In the genomic region with DNA sequence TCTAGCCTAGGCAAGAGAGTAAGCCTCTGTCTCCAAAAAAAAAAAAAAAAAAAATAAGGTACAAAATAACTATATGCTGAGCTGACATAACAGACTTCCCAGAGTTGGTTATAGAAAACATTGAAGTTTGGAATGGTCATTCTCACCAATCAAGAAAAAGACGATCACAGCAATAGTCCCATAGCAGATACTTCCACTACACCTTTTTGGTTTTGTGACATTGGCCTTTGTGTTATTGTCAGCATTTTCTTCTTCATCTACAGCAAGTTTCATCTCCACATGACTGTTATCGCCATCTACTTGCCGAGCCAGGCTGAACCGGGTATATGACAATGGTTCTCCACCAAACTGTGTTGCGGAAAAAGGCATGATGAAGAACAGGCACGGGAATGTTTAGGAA, we compare ENCODE assay signal across 2 cellular contexts.
TF ChIP-seq lines count a peak whose summit lies in the region.

No MANE protein-coding gene starts in this region.

TF ChIP-seq in HepG2, 621 proteins besides CTCF, POLR2A, EP300 and RAD21:
- TF ChIP-seq, protein P1, sequence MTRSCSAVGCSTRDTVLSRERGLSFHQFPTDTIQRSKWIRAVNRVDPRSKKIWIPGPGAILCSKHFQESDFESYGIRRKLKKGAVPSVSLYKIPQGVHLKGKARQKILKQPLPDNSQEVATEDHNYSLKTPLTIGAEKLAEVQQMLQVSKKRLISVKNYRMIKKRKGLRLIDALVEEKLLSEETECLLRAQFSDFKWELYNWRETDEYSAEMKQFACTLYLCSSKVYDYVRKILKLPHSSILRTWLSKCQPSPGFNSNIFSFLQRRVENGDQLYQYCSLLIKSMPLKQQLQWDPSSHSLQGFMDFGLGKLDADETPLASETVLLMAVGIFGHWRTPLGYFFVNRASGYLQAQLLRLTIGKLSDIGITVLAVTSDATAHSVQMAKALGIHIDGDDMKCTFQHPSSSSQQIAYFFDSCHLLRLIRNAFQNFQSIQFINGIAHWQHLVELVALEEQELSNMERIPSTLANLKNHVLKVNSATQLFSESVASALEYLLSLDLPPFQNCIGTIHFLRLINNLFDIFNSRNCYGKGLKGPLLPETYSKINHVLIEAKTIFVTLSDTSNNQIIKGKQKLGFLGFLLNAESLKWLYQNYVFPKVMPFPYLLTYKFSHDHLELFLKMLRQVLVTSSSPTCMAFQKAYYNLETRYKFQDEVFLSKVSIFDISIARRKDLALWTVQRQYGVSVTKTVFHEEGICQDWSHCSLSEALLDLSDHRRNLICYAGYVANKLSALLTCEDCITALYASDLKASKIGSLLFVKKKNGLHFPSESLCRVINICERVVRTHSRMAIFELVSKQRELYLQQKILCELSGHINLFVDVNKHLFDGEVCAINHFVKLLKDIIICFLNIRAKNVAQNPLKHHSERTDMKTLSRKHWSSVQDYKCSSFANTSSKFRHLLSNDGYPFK (CRISPR knock-in tag; IDR thresholded peaks at IDR 0.05; ENCODE audit: borderline replicate concordance): no peak
- TF ChIP-seq MAFF (IDR thresholded peaks at IDR 0.05; ENCODE audit: low read depth, low read length): peak; percentile 68
- peak in 1 of 2 experiments; percentile 66; a peak in 3 of 4 replicates for TF ChIP-seq MAFK (conservative IDR thresholded peaks at IDR 0.05 in 1 of 2, IDR thresholded peaks at IDR 0.05 in 1 of 2; ENCODE audit: low read length in 2 of 2)
TF ChIP-seq in HepG2: peak in this region for 2.

TF ChIP-seq in GM12878, 131 proteins besides CTCF, POLR2A, EP300 and RAD21:
- TF ChIP-seq POLR2AphosphoS2 (IDR thresholded peaks at IDR 0.05; ENCODE audit: low read depth, low read length) (peak; percentile 60; the same call in 1 of the 2 replicates), TCF7 (IDR thresholded peaks at IDR 0.05; ENCODE audit: borderline replicate concordance) (no peak)
